8 cellular contexts compared by ENCODE assay signal in the genomic region with DNA sequence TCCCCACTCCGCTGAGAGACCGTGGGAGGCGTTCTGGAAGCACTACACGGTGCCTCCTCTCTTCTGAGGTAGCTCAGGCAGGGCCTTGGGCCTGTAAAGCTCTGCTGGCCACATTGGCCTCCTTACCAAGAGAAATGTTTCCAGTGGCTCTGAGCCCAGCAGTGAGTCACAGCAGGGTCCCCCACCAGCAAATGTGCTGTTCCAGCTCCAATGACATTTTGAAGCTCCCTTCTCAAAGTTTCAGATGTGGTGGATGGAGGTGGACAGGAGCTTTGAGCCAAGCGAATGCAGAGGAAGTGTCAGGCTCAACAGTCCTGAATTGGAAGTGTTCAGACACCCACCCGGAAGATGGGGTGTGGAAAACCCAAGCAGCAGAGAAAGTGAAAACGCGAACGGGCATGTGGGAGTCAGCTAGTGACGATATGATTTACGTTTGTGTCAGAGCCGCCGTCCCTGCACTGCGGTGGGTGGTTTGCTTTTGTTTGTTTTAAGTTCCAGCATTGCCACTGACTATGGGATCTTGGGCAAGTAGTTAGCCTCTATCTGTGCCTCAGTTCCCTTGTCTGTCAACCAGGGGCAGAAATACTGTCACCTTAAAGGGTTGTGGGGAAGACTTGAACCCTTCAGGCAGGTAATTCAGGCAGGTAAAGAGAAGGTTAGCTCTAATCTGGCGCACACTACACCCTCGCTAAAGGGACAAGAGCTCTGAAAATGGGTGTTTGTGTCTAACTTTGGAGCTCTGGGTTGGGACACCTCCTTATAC. TPM values are rescaled to one million over a fixed set of nuclear protein-coding genes. Genes with fewer than 3 reads are reported as not detected.
DNase-seq lines count a peak whose midpoint lies in the region; ATAC-seq and TF ChIP-seq lines count a peak whose summit lies in the region.

No MANE protein-coding gene starts in this region.

- peak overlapping the region; percentile 42 for H3K4me3 ChIP-seq in GM12864 (ENCODE audit: low read depth, low read length)
- no peak overlapping the region for H3K4me3 ChIP-seq in fibroblast of the aortic adventitia (ENCODE audit: low read depth, low read length)
- H3K4me3 ChIP-seq in suprapubic skin, result no peak overlapping the region

- TF ChIP-seq POLR2A in suprapubic skin (IDR thresholded peaks at IDR 0.05), result no peak

- TF ChIP-seq CTCF in GM12864 (IDR thresholded peaks at IDR 0.05; ENCODE audit: low read depth, low read length, missing control alignments), result no peak
- no peak for TF ChIP-seq CTCF in fibroblast of the aortic adventitia (IDR thresholded peaks at IDR 0.05; ENCODE audit: insufficient read depth, low read length)
- no peak for TF ChIP-seq CTCF in suprapubic skin (IDR thresholded peaks at IDR 0.05)

- 53% methylated on average over 11 of the region's 16 CpGs for WGBS in suprapubic skin

- ATAC-seq in HG02938 (IDR thresholded peaks at IDR 0.05; ENCODE audit: unreplicated experiment) (peak; percentile 44), GM18519 (IDR thresholded peaks at IDR 0.05; ENCODE audit: low FRiP score, unreplicated experiment) (no peak)

- H3K4me1 ChIP-seq in suprapubic skin, result peaks cover 9% of the 10 kb centered on the region

- TF ChIP-seq EP300 in suprapubic skin (IDR thresholded peaks at IDR 0.05), result no peak

- H3K36me3 ChIP-seq in suprapubic skin, result no peaks in the 10 kb centered on the region

- DNase-seq in GM12864 (ENCODE audit: low read depth) (peak; percentile 56), fibroblast of the aortic adventitia (ENCODE audit: low read depth) (peak; percentile 62), suprapubic skin (ENCODE audit: low spot score in 2 of 2) (no peak), NCI-H2171 treated with DMSO at 0.1 percent for 48 hours (lab: John Stamatoyannopoulos, UW) (no peak)
- peak; percentile 42 to 52 for DNase-seq in activated CD8-positive, alpha-beta memory T cell treated with anti-CD3 and anti-CD28 coated beads for 4 hours (ENCODE audit: low read depth in 2 of 2)
- DNase-seq in stimulated activated CD8-positive, alpha-beta memory T cell treated with anti-CD3 and anti-CD28 coated beads, Interleukin-4, amount 100 ng/mL, for 24 hours (ENCODE audit: low read depth), result peak; percentile 49

- no peaks in the 10 kb centered on the region for H3K9me3 ChIP-seq in suprapubic skin

- H3K27me3 ChIP-seq in suprapubic skin, result peaks cover 6% of the 10 kb centered on the region

- H3K27ac ChIP-seq in suprapubic skin, result no peak overlapping the region

RNA-seq across cellular contexts. Expression of gene C5orf15, which starts 38.2 kb away (rescaled TPM):
- 31.1 and 66.6 TPM in 2 replicates for total RNA-seq in fibroblast of the aortic adventitia (ENCODE audit: low replicate concordance)
- total RNA-seq in suprapubic skin, result 10 to 100 TPM; 29.3 to 34.4 (median 32.0) TPM

Comparison
In these comparisons a context has a peak if more than half of its experiments do, and no peak if none do; other contexts are left out.
1. DNase-seq: peak in GM12864 (single experiment), activated CD8-positive, alpha-beta memory T cell treated with anti-CD3 and anti-CD28 coated beads for 4 hours (2 of 2), fibroblast of the aortic adventitia (single experiment) and stimulated activated CD8-positive, alpha-beta memory T cell treated with anti-CD3 and anti-CD28 coated beads, Interleukin-4, amount 100 ng/mL, for 24 hours (single experiment); none in suprapubic skin (0 of 2) and NCI-H2171 treated with DMSO at 0.1 percent for 48 hours (single experiment).